ENCODE assay signal across 19 cellular contexts in the genomic region with DNA sequence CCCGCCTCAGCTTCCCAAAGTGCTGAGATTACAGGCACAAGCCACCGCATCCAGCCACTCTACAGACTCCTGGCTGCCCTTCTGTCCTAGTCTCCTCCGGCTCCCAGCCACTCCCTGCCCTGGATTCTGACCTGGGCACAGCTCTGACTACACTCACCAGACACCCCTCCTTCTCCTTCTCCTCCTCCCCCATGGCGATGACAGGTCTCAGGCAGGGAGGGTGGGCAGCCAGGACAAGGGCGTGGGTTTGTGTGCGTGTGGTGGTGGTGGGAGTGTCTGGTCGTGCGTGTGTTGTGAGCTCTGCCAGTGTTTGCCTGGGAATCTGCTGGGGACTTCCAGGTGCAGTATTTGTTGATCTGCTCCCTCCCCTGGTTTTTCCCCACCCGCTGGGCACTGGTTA. TPM values are rescaled to one million over a fixed set of nuclear protein-coding genes. Genes with fewer than 3 reads are reported as not detected.
DNase-seq lines count a peak whose midpoint lies in the region; ATAC-seq, FAIRE-seq and TF ChIP-seq lines count a peak whose summit lies in the region.
"Had no signal": no experiment of that assay in that cellular context is flagged by ENCODE, and none has a peak within 500 bp of the region (broad histone marks: within the 10 kb centered on the region; RNA-seq: fewer than 3 reads in every experiment).

No MANE protein-coding gene starts in this region.

- BruUV-seq in Calu3 (replicated peaks; lab: Mats Ljungman, UMichigan), result no TSS peak
- no TSS peak for BruUV-seq in Panc1 (replicated peaks; lab: Mats Ljungman, UMichigan)

- H3K27ac Mint-ChIP-seq in Calu3 (ENCODE audit: unreplicated experiment), result peak overlapping the region; percentile 55
- H3K27ac Mint-ChIP-seq: activated CD4-positive, alpha-beta T cell treated with anti-CD3 and anti-CD28 coated beads for 36 hours; memory B cell had no signal

- no peak for FAIRE-seq in pancreas (lab: Jason Lieb, UNC)

- CTCF ChIA-PET in Calu3 (lab: Charles Lee) (interaction anchor here (0.5 kb wide), 1 partner anchor 232 kb away, joined by 9 read pairs; no protein-coding TSS in a partner anchor), Panc1 (lab: Charles Lee) (interaction anchor here (0.5 to 1.0 kb wide), 3 partner anchors 9 to 599 kb away, joined by 3 to 5 read pairs (median 4); partner anchors contain the start of gene ZFP36)

- H3K27me3 ChIP-seq in Panc1 (ENCODE audit: control insufficient read depth, insufficient read depth, low read length), result no peaks in the 10 kb centered on the region
- H3K27me3 ChIP-seq in pancreas, result no peaks in the 10 kb centered on the region

- peak overlapping the region; percentile 8 for H3K4me3 Mint-ChIP-seq in Calu3 (ENCODE audit: low read depth, unreplicated experiment)
- H3K4me3 Mint-ChIP-seq: activated CD4-positive, alpha-beta T cell treated with anti-CD3 and anti-CD28 coated beads for 36 hours; brain; memory B cell had no signal

- no peaks in the 10 kb centered on the region for H3K9me3 Mint-ChIP-seq in Calu3 (ENCODE audit: low read depth, unreplicated experiment)
- H3K9me3 Mint-ChIP-seq: memory B cell had no signal

- in situ Hi-C loops in Panc1 (cut with HindIII; ENCODE audit: low pct_unique_long_range_greater_than_20kb, low sequenced_read_pairs), result no loop called here

- H3K36me3 Mint-ChIP-seq in Calu3 (ENCODE audit: insufficient read depth, unreplicated experiment), result peaks cover 12% of the 10 kb centered on the region
- H3K36me3 Mint-ChIP-seq: brain had no signal

- peaks cover 18% of the 10 kb centered on the region for H3K27me3 Mint-ChIP-seq in Calu3 (ENCODE audit: unreplicated experiment)

- no peaks in the 10 kb centered on the region for H3K9me3 ChIP-seq in Panc1 (ENCODE audit: control insufficient read depth, insufficient read depth, low read depth, low read length)
- no peaks in the 10 kb centered on the region for H3K9me3 ChIP-seq in pancreas

- intact Hi-C loops in Calu3 (cut with micrococcal nuclease; ENCODE audit: unreplicated experiment) (loop anchor here (5.0 kb wide), 1 partner anchor 141 kb away; no protein-coding TSS in a partner anchor), Panc1 (cut with micrococcal nuclease; ENCODE audit: unreplicated experiment) (no loop called here), pancreas (cut with DNase I) (no loop called here)

- 4 to 9% methylated on average over 9 of the region's 9 CpGs for WGBS in pancreas, 2 donors

- no peak overlapping the region for H3K27ac ChIP-seq in Panc1 (ENCODE audit: low read length)
- H3K27ac ChIP-seq in pancreas, result peak overlapping the region; percentile 19 to 73 (median 30)
- H3K27ac ChIP-seq: KMS-11, skin epidermis had no signal

- DNase-seq in Calu3 (no peak), Panc1 (ENCODE audit: low read depth, low spot score) (no peak), islet precursor cell (peak; percentile 67), pancreas (peak; percentile 68 to 89 (median 82)), medulla oblongata (ENCODE audit: extremely low spot score) (no peak), kidney glomerular epithelial cell (lab: John Stamatoyannopoulos, UW) (no peak)
- DNase-seq: activated CD4-positive, alpha-beta T cell treated with anti-CD3 and anti-CD28 coated beads for 36 hours; activated CD8-positive, alpha-beta memory T cell treated with anti-CD3 and anti-CD28 coated beads, Interleukin-2, amount 50 U/mL, for 48 hours; activated naive CD4-positive, alpha-beta T cell treated with anti-CD3 and anti-CD28 coated beads, Interleukin-2, amount 50 U/mL, for 16 hours; NCI-H1417 treated with DMSO at 0.1 percent for 48 hours; SIG-M5; T1000 had no signal

- ATAC-seq in Panc1 (peak; percentile 52), pancreas (peak; percentile 38 to 75 (median 66)), HG03097 (IDR thresholded peaks at IDR 0.05; ENCODE audit: low FRiP score, unreplicated experiment) (no peak), HG03159 (IDR thresholded peaks at IDR 0.05; ENCODE audit: unreplicated experiment) (no peak)
- ATAC-seq: activated CD4-positive, alpha-beta T cell treated with anti-CD3 and anti-CD28 coated beads for 36 hours had no signal

- H3K4me3 ChIP-seq in Panc1 (ENCODE audit: low read depth in 2 of 2, low read length in 2 of 2) (no peak overlapping the region), pancreas (no peak overlapping the region)
- H3K4me3 ChIP-seq: skin epidermis had no signal

- TF ChIP-seq CTCF in Calu3 (IDR thresholded peaks at IDR 0.05; ENCODE audit: unreplicated experiment), result no peak
- no peak for TF ChIP-seq CTCF in Panc1 (IDR thresholded peaks at IDR 0.05)
- TF ChIP-seq CTCF in pancreas (IDR thresholded peaks at IDR 0.05), result no peak

- H3K4me1 ChIP-seq in Panc1 (ENCODE audit: control insufficient read depth, insufficient read depth, low read length), result peaks cover 12% of the 10 kb centered on the region
- H3K4me1 ChIP-seq in pancreas, result peaks cover 7 to 24% (median 10%) of the 10 kb centered on the region in 3 donors

- H3K36me3 ChIP-seq in Panc1 (ENCODE audit: control insufficient read depth, insufficient read depth, low read length) (no peaks in the 10 kb centered on the region), pancreas (no peaks in the 10 kb centered on the region)

- POLR2A ChIA-PET in Panc1 (lab: Charles Lee), result interaction anchor here (0.6 to 0.8 kb wide), 6 partner anchors 16 to 593 kb away, joined by 3 to 9 read pairs (median 4); no protein-coding TSS in a partner anchor

- H3K4me1 Mint-ChIP-seq in Calu3 (ENCODE audit: low read depth, unreplicated experiment), result peaks cover 38% of the 10 kb centered on the region

RNA-seq across cellular contexts. Expression of gene NCCRP1, which starts 3.0 kb away (rescaled TPM):
- total RNA-seq in Calu3 (2022) (2.0 and 2.1 TPM in 2 replicates), Panc1 (2021; ENCODE audit: unreplicated experiment) (0.46 TPM), pancreas (1 to 10 TPM; 1.6 to 8.5 (median 4.1) TPM)
- 0.85 TPM for polyA plus RNA-seq in Panc1 (2012; ENCODE audit: insufficient read length)
- 1 to 10 TPM in 1 of 2 donors, under 1 TPM in 1; 0.96 to 1.7 TPM for polyA plus RNA-seq in pancreas
- total RNA-seq: activated CD4-positive, alpha-beta T cell treated with anti-CD3 and anti-CD28 coated beads for 36 hours had no signal

RNA-seq across cellular contexts. Expression of gene SYCN, which starts 10.3 kb away (rescaled TPM):
- total RNA-seq in Calu3 (2022), result not detected in 2 replicates
- total RNA-seq in Panc1 (2021; ENCODE audit: unreplicated experiment), result 0.33 TPM
- polyA plus RNA-seq in Panc1 (2012; ENCODE audit: insufficient read length), result not detected
- total RNA-seq in pancreas, result 1,000 to 10,000 TPM; 1,282 to 3,883 (median 2,778) TPM
- 1,000 to 10,000 TPM; 1,825 to 2,558 TPM for polyA plus RNA-seq in pancreas
- total RNA-seq: activated CD4-positive, alpha-beta T cell treated with anti-CD3 and anti-CD28 coated beads for 36 hours; urinary bladder had no signal
- polyA plus RNA-seq: urinary bladder had no signal

RNA-seq across cellular contexts. Expression of gene IFNL3, which starts 51.0 kb away (rescaled TPM):
- total RNA-seq in Calu3 (2022) (not detected in 2 replicates), Panc1 (2021; ENCODE audit: unreplicated experiment) (not detected), pancreas (not detected)
- not detected for polyA plus RNA-seq in Panc1 (2012; ENCODE audit: insufficient read length)
- polyA plus RNA-seq in pancreas, result not detected
- total RNA-seq: urinary bladder had no signal
- polyA plus RNA-seq: urinary bladder had no signal

RNA-seq across cellular contexts. Expression of gene IFNL4, which starts 54.9 kb away (rescaled TPM):
- not detected in 2 replicates for total RNA-seq in Calu3 (2022)
- total RNA-seq in Panc1 (2021; ENCODE audit: unreplicated experiment), result not detected
- not detected for polyA plus RNA-seq in Panc1 (2012; ENCODE audit: insufficient read length)
- total RNA-seq in pancreas, result not detected
- polyA plus RNA-seq in pancreas, result under 1 TPM in 1 of 2 donors, not detected in 1; 0.09 TPM
- total RNA-seq: activated CD4-positive, alpha-beta T cell treated with anti-CD3 and anti-CD28 coated beads for 36 hours; urinary bladder had no signal
- polyA plus RNA-seq: urinary bladder had no signal

Comparison
In these comparisons a context has a peak if more than half of its experiments do, and no peak if none do; other contexts are left out.
1. DNase-seq: peak in islet precursor cell (single experiment) and pancreas (6 of 6); none in Calu3 (single experiment), Panc1 (single experiment), medulla oblongata (single experiment) and kidney glomerular epithelial cell (single experiment).
2. ATAC-seq: peak in Panc1 (single experiment) and pancreas (4 of 4); none in HG03097 (single experiment) and HG03159 (single experiment).
3. RNA of gene SYCN, which starts 10.3 kb away (total RNA-seq): 1,282 to 3,883 TPM in pancreas; 0.33 TPM in Panc1 (single experiment) and not detected in Calu3; every median in the first group is over 100 times any median in the second.